Comparison of ENCODE assay signal across 19 cellular contexts in the genomic region with DNA sequence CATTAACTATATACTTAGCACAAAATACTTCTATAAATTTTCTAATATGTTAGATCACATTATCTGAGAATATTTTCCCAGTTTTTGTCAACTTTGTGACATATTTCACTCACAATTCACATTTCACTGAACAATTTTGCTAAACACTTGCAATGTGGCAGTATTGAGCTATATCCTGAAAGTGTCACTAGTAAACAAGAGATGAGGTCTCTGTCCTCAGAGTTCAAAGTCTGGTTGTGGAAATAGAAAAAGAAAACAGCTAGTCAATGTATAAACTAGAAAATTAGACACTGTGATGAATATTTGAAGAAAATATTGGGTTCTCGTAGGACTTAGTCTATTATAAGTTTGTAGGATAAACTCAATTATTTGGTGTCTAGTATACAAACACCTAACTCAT.
"Had no signal": no experiment of that assay in that cellular context is flagged by ENCODE, and none has a peak within 500 bp of the region (broad histone marks: within the 10 kb centered on the region; RNA-seq: fewer than 3 reads in every experiment).

No MANE protein-coding gene starts in this region.

- H3K27ac ChIP-seq: gastroesophageal sphincter, heart right ventricle, lower lobe of right lung, parathyroid adenoma, spleen, testis, upper lobe of left lung had no signal

- H3K36me3 ChIP-seq: gastroesophageal sphincter, heart right ventricle, lower lobe of right lung, spleen, upper lobe of left lung had no signal

- H3K9ac ChIP-seq: parathyroid adenoma had no signal

- H2AFZ ChIP-seq: parathyroid adenoma had no signal

- H3K79me2 ChIP-seq: parathyroid adenoma had no signal

- H3K4me3 ChIP-seq: gastroesophageal sphincter, heart right ventricle, lower lobe of right lung, spleen, testis, upper lobe of left lung had no signal

- H3K9me3 ChIP-seq: gastroesophageal sphincter, lower lobe of right lung, testis, upper lobe of left lung had no signal

- H3K4me1 Mint-ChIP-seq: activated CD8-positive, alpha-beta memory T cell treated with anti-CD3 and anti-CD28 coated beads, Interleukin-2, amount 10 ng/mL, durations not matched to agents 7 days and 5 days; immature natural killer cell; natural killer cell; stimulated activated memory B cell treated with anti-CD40 and anti-IgM and Interleukin-4, amounts not matched to agents 10 μg/mL and 1 μg/mL and 100 μg/mL, for 72 hours had no signal

- H3K36me3 Mint-ChIP-seq: activated CD8-positive, alpha-beta memory T cell treated with anti-CD3 and anti-CD28 coated beads, Interleukin-2, amount 10 ng/mL, durations not matched to agents 7 days and 5 days; activated naive CD8-positive, alpha-beta T cell; immature natural killer cell; natural killer cell; stimulated activated memory B cell treated with anti-CD40 and anti-IgM and Interleukin-4, amounts not matched to agents 10 μg/mL and 1 μg/mL and 100 μg/mL, for 72 hours had no signal

- H3K9me3 Mint-ChIP-seq: stimulated activated memory B cell treated with anti-CD40 and anti-IgM and Interleukin-4, amounts not matched to agents 10 μg/mL and 1 μg/mL and 100 μg/mL, for 72 hours had no signal

- DNase-seq: activated CD4-positive, alpha-beta memory T cell treated with anti-CD3 and anti-CD28 coated beads for 36 hours; activated CD4-positive, alpha-beta T cell treated with anti-CD3 and anti-CD28 coated beads for 4 hours; activated CD8-positive, alpha-beta memory T cell treated with anti-CD3 and anti-CD28 coated beads, Interleukin-2, amount 10 ng/mL, durations not matched to agents 7 days and 5 days; cerebellar nuclear complex; effector CD4-positive, alpha-beta T cell; heart right ventricle; immature natural killer cell; lower lobe of right lung; natural killer cell; spleen; stimulated activated CD4-positive, alpha-beta T cell treated with anti-CD3 and anti-CD28 coated beads, Interleukin-4, amount 100 ng/mL, for 4 hours; testis; upper lobe of left lung had no signal

- H3K27ac Mint-ChIP-seq: activated CD4-positive, alpha-beta memory T cell treated with anti-CD3 and anti-CD28 coated beads for 36 hours; activated CD8-positive, alpha-beta memory T cell treated with anti-CD3 and anti-CD28 coated beads, Interleukin-2, amount 10 ng/mL, durations not matched to agents 7 days and 5 days; activated naive CD8-positive, alpha-beta T cell; immature natural killer cell; natural killer cell; stimulated activated memory B cell treated with anti-CD40 and anti-IgM and Interleukin-4, amounts not matched to agents 10 μg/mL and 1 μg/mL and 100 μg/mL, for 72 hours had no signal

- FAIRE-seq: bronchial epithelial cell had no signal

- H3K27me3 ChIP-seq: gastroesophageal sphincter, heart right ventricle, spleen, testis, upper lobe of left lung had no signal

- H3K4me3 Mint-ChIP-seq: activated CD4-positive, alpha-beta memory T cell treated with anti-CD3 and anti-CD28 coated beads for 36 hours; activated CD8-positive, alpha-beta memory T cell treated with anti-CD3 and anti-CD28 coated beads, Interleukin-2, amount 10 ng/mL, durations not matched to agents 7 days and 5 days; activated naive CD8-positive, alpha-beta T cell; immature natural killer cell; natural killer cell; stimulated activated memory B cell treated with anti-CD40 and anti-IgM and Interleukin-4, amounts not matched to agents 10 μg/mL and 1 μg/mL and 100 μg/mL, for 72 hours had no signal

- ATAC-seq: activated CD8-positive, alpha-beta memory T cell treated with anti-CD3 and anti-CD28 coated beads, Interleukin-2, amount 10 ng/mL, durations not matched to agents 7 days and 5 days; esophagus mucosa; gastroesophageal sphincter; heart right ventricle; lower lobe of right lung; natural killer cell; stimulated activated memory B cell treated with anti-CD40 and anti-IgM and Interleukin-4, amounts not matched to agents 10 μg/mL and 1 μg/mL and 100 μg/mL, for 72 hours had no signal

- H3K4me1 ChIP-seq: gastroesophageal sphincter, heart right ventricle, lower lobe of right lung, parathyroid adenoma, spleen, testis, upper lobe of left lung had no signal

- H3K27me3 Mint-ChIP-seq: activated CD4-positive, alpha-beta memory T cell treated with anti-CD3 and anti-CD28 coated beads for 36 hours; activated CD8-positive, alpha-beta memory T cell treated with anti-CD3 and anti-CD28 coated beads, Interleukin-2, amount 10 ng/mL, durations not matched to agents 7 days and 5 days; activated naive CD8-positive, alpha-beta T cell; stimulated activated memory B cell treated with anti-CD40 and anti-IgM and Interleukin-4, amounts not matched to agents 10 μg/mL and 1 μg/mL and 100 μg/mL, for 72 hours had no signal
